11 cellular contexts compared by ENCODE assay signal in genomic region chr5:140821375-140822280, GRCh38. TPM values are rescaled to one million over a fixed set of nuclear protein-coding genes. Genes with fewer than 3 reads are reported as not detected.
DNase-seq lines count a peak whose midpoint lies in the region; ATAC-seq and TF ChIP-seq lines count a peak whose summit lies in the region.
"Had no signal": no experiment of that assay in that cellular context is flagged by ENCODE, and none has a peak within 500 bp of the region (broad histone marks: within the 10 kb centered on the region; RNA-seq: fewer than 3 reads in every experiment).

TSS of gene PCDHA5 (plus strand) at chr5:140821613.

- peaks cover 12% of the 10 kb centered on the region for H3K9me3 ChIP-seq in CD4-positive, alpha-beta T cell (ENCODE audit: control insufficient read depth, low read length)

- no peak within 1 kb of the TSS for H3K4me3 ChIP-seq in LNCaP clone FGC (ENCODE audit: low read depth, low read length)
- H3K4me3 ChIP-seq: BLaER1 treated with 17β-estradiol and CSF1 and Interleukin-3, amounts not matched to agents 10 nM and 100 nM had no signal

- no peak within 1 kb of the TSS for H3K27ac Mint-ChIP-seq in activated CD4-positive, alpha-beta T cell treated with anti-CD3 and anti-CD28 coated beads, Interleukin-2, amount 10 ng/mL, durations not matched to agents 7 days and 5 days
- no peak within 1 kb of the TSS for H3K27ac Mint-ChIP-seq in CD4-positive, alpha-beta T cell
- H3K27ac Mint-ChIP-seq: stimulated activated effector memory CD8-positive, alpha-beta T cell treated with anti-CD3 and anti-CD28 coated beads, Interleukin-12 subunit alpha, Interleukin-12 subunit beta, amount 100 ng/mL, for 72 hours had no signal

- DNase-seq in activated CD4-positive, alpha-beta T cell treated with anti-CD3 and anti-CD28 coated beads, Interleukin-2, amount 10 ng/mL, durations not matched to agents 7 days and 5 days = peak; percentile 24
- DNase-seq in activated CD4-positive, alpha-beta T cell treated with anti-CD3 and anti-CD28 coated beads for 4 hours = no peak
- DNase-seq in LNCaP clone FGC (ENCODE audit: low read depth) (no peak), cerebellar cortex (ENCODE audit: low spot score) (peak; percentile 47), myocyte (ENCODE audit: low read depth) (peak; percentile 16), NCI-H526 treated with DMSO at 0.1 percent for 48 hours (lab: John Stamatoyannopoulos, UW) (no peak), NCI-H524 (lab: John Stamatoyannopoulos, UW) (no peak)
- no peak for DNase-seq in CD4-positive, alpha-beta T cell

- H3K27me3 Mint-ChIP-seq in activated CD4-positive, alpha-beta T cell treated with anti-CD3 and anti-CD28 coated beads, Interleukin-2, amount 10 ng/mL, durations not matched to agents 7 days and 5 days = no peaks in the 10 kb centered on the region
- peaks cover 42% of the 10 kb centered on the region for H3K27me3 Mint-ChIP-seq in CD4-positive, alpha-beta T cell

- no peak within 1 kb of the TSS for H3K4me3 Mint-ChIP-seq in activated CD4-positive, alpha-beta T cell treated with anti-CD3 and anti-CD28 coated beads, Interleukin-2, amount 10 ng/mL, durations not matched to agents 7 days and 5 days
- no peak within 1 kb of the TSS for H3K4me3 Mint-ChIP-seq in CD4-positive, alpha-beta T cell
- H3K4me3 Mint-ChIP-seq: neural crest cell; stimulated activated effector memory CD8-positive, alpha-beta T cell treated with anti-CD3 and anti-CD28 coated beads, Interleukin-12 subunit alpha, Interleukin-12 subunit beta, amount 100 ng/mL, for 72 hours had no signal

- no peak within 1 kb of the TSS for H3K27ac ChIP-seq in CD4-positive, alpha-beta T cell (ENCODE audit: low read depth, low read length)
- H3K27ac ChIP-seq: BLaER1 treated with 17β-estradiol and CSF1 and Interleukin-3, amounts not matched to agents 10 nM and 100 nM had no signal

- intact Hi-C loops in CD4-positive, alpha-beta T cell (cut with DNase I, micrococcal nuclease) = no loop called here

- ATAC-seq in CD4-positive, alpha-beta T cell (ENCODE audit: poor library complexity) = no peak
- ATAC-seq: stimulated activated effector memory CD8-positive, alpha-beta T cell treated with anti-CD3 and anti-CD28 coated beads, Interleukin-12 subunit alpha, Interleukin-12 subunit beta, amount 100 ng/mL, for 72 hours had no signal

- CTCF ChIA-PET in activated CD4-positive, alpha-beta T cell treated with anti-CD3 and anti-CD28 coated beads, Interleukin-2, amount 10 ng/mL, durations not matched to agents 7 days and 5 days (lab: Charles Lee) = interaction anchor here (2.2 kb wide), 1 partner anchor 14 kb away, joined by 7 read pairs; the partner anchor contains the start of gene PCDHA4
- CTCF ChIA-PET in CD4-positive, alpha-beta T cell (lab: Charles Lee) = no interaction called here

- no peaks in the 10 kb centered on the region for H3K4me1 Mint-ChIP-seq in activated CD4-positive, alpha-beta T cell treated with anti-CD3 and anti-CD28 coated beads, Interleukin-2, amount 10 ng/mL, durations not matched to agents 7 days and 5 days
- H3K4me1 Mint-ChIP-seq in CD4-positive, alpha-beta T cell (ENCODE audit: low read depth) = no peaks in the 10 kb centered on the region
- H3K4me1 Mint-ChIP-seq: neural crest cell; stimulated activated effector memory CD8-positive, alpha-beta T cell treated with anti-CD3 and anti-CD28 coated beads, Interleukin-12 subunit alpha, Interleukin-12 subunit beta, amount 100 ng/mL, for 72 hours had no signal

- H3K9me3 Mint-ChIP-seq in activated CD4-positive, alpha-beta T cell treated with anti-CD3 and anti-CD28 coated beads, Interleukin-2, amount 10 ng/mL, durations not matched to agents 7 days and 5 days = peaks cover 8% of the 10 kb centered on the region
- H3K9me3 Mint-ChIP-seq in CD4-positive, alpha-beta T cell = peaks cover 6% of the 10 kb centered on the region

- no peaks in the 10 kb centered on the region for H3K36me3 Mint-ChIP-seq in activated CD4-positive, alpha-beta T cell treated with anti-CD3 and anti-CD28 coated beads, Interleukin-2, amount 10 ng/mL, durations not matched to agents 7 days and 5 days (ENCODE audit: low read depth)
- peaks cover 4% of the 10 kb centered on the region for H3K36me3 Mint-ChIP-seq in CD4-positive, alpha-beta T cell (ENCODE audit: low read depth)
- H3K36me3 Mint-ChIP-seq: stimulated activated effector memory CD8-positive, alpha-beta T cell treated with anti-CD3 and anti-CD28 coated beads, Interleukin-12 subunit alpha, Interleukin-12 subunit beta, amount 100 ng/mL, for 72 hours had no signal

- POLR2A ChIA-PET in activated CD4-positive, alpha-beta T cell treated with anti-CD3 and anti-CD28 coated beads, Interleukin-2, amount 10 ng/mL, durations not matched to agents 7 days and 5 days (lab: Charles Lee) = no interaction called here
- POLR2A ChIA-PET in CD4-positive, alpha-beta T cell (lab: Charles Lee) = no interaction called here

- peak; percentile 69 for TF ChIP-seq CTCF in LNCaP clone FGC (IDR thresholded peaks at IDR 0.05; ENCODE audit: control insufficient read depth, extremely low read depth, insufficient read depth)
- no peak for TF ChIP-seq CTCF in CD4-positive, alpha-beta T cell (IDR thresholded peaks at IDR 0.05)

- H3K27me3 ChIP-seq in CD4-positive, alpha-beta T cell (ENCODE audit: control insufficient read depth, insufficient read depth, low read length) = peaks cover 16% of the 10 kb centered on the region
- H3K27me3 ChIP-seq: BLaER1 treated with 17β-estradiol and CSF1 and Interleukin-3, amounts not matched to agents 10 nM and 100 nM had no signal

RNA-seq across cellular contexts. Expression of gene PCDHA5, which starts in this region (rescaled TPM):
- total RNA-seq in activated CD4-positive, alpha-beta T cell treated with anti-CD3 and anti-CD28 coated beads, Interleukin-2, amount 10 ng/mL, durations not matched to agents 7 days and 5 days = not detected
- total RNA-seq in myocyte = 0.03 and 0.05 TPM in 2 replicates
- 0.04 TPM for polyA plus RNA-seq in myocyte (2012)
- total RNA-seq in CD4-positive, alpha-beta T cell = not detected

Comparison
In these comparisons a context has a peak if more than half of its experiments do, and no peak if none do; other contexts are left out.
1. Peak in DNase-seq in activated CD4-positive, alpha-beta T cell treated with anti-CD3 and anti-CD28 coated beads, Interleukin-2, amount 10 ng/mL, durations not matched to agents 7 days and 5 days; RNA of the gene not detected or under 1 TPM.
2. Peak in DNase-seq in myocyte; RNA of the gene not detected or under 1 TPM.